Comparison of ENCODE assay signal across 19 cellular contexts in genomic region chr1:93960641-93961147, GRCh38. TPM values are rescaled to one million over a fixed set of nuclear protein-coding genes. Genes with fewer than 3 reads are reported as not detected.
DNase-seq lines count a peak whose midpoint lies in the region; ATAC-seq, FAIRE-seq and TF ChIP-seq lines count a peak whose summit lies in the region.
"Had no signal": no experiment of that assay in that cellular context is flagged by ENCODE, and none has a peak within 500 bp of the region (broad histone marks: within the 10 kb centered on the region; RNA-seq: fewer than 3 reads in every experiment).

No MANE protein-coding gene starts in this region.

- H3K4me3 ChIP-seq in A549 (no peak overlapping the region), IMR-90 (ENCODE audit: insufficient read depth, low read depth, low read length) (no peak overlapping the region), astrocyte (ENCODE audit: insufficient read depth, low read depth, low read length) (no peak overlapping the region), kidney (ENCODE audit: low read length in 2 of 2) (no peak overlapping the region)
- H3K4me3 ChIP-seq in CD4-positive, alpha-beta memory T cell (ENCODE audit: low read length in 2 of 2): no peak overlapping the region
- H3K4me3 ChIP-seq: left ventricle myocardium inferior, upper lobe of left lung had no signal

- BruUV-seq in IMR-90 (replicated peaks; lab: Mats Ljungman, UMichigan): no TSS peak

- no peak for DNase-seq in A549 (ENCODE audit: low read depth in 1 of 2, low spot score in 1 of 2)
- DNase-seq in IMR-90: peak; percentile 12
- DNase-seq in astrocyte (ENCODE audit: low read depth): peak; percentile 54
- DNase-seq in kidney: peak; percentile 24
- no peak for DNase-seq in NCI-H774 (lab: John Stamatoyannopoulos, UW)
- DNase-seq in frontal cortex (ENCODE audit: low spot score in 2 of 2): no peak
- no peak for DNase-seq in CD4-positive, alpha-beta memory T cell
- DNase-seq: activated CD4-positive, CD25-positive, alpha-beta regulatory T cell; activated gamma-delta T cell; HCEC 1CT; left ventricle myocardium inferior; NCI-H526 treated with DMSO at 0.1 percent for 48 hours; small intestine; upper lobe of left lung had no signal

- no peak overlapping the region for H4K5ac ChIP-seq in IMR-90 (ENCODE audit: low read depth, low read length)

- no peak overlapping the region; the same call in 1 of the 2 replicates for H3K14ac ChIP-seq in IMR-90 (replicated peaks; ENCODE audit: low read depth, low read length)

- intact Hi-C loops in IMR-90 (cut with micrococcal nuclease) (no loop called here), kidney (cut with DNase I) (no loop called here)
- intact Hi-C loops in CD4-positive, alpha-beta memory T cell (cut with micrococcal nuclease): no loop called here

- H3K4me1 ChIP-seq in A549 (peaks cover 45% of the 10 kb centered on the region), IMR-90 (ENCODE audit: control insufficient read depth, insufficient read depth, low read length) (peaks cover 7% of the 10 kb centered on the region), astrocyte (ENCODE audit: insufficient read depth, low read length) (peaks cover 16% of the 10 kb centered on the region), kidney (ENCODE audit: control insufficient read depth in 1 of 2, insufficient read depth in 1 of 2, low read depth in 1 of 2, low read length in 2 of 2) (peaks cover 0 to 8% of the 10 kb centered on the region in 2 donors)
- no peaks in the 10 kb centered on the region for H3K4me1 ChIP-seq in CD4-positive, alpha-beta memory T cell (ENCODE audit: insufficient read depth, low read length)
- H3K4me1 ChIP-seq: left ventricle myocardium inferior, parathyroid adenoma, upper lobe of left lung had no signal

- no peak overlapping the region for H4K8ac ChIP-seq in IMR-90 (ENCODE audit: low read depth in 2 of 2, low read length in 2 of 2)

- no peak overlapping the region for H2BK15ac ChIP-seq in IMR-90 (ENCODE audit: low read depth, low read length)

- TF ChIP-seq CTCF in A549 (IDR thresholded peaks at IDR 0.05): no peak
- TF ChIP-seq CTCF in IMR-90 (conservative IDR thresholded peaks at IDR 0.05; ENCODE audit: low read depth, low read length): no peak
- TF ChIP-seq CTCF in astrocyte (IDR thresholded peaks at IDR 0.05; ENCODE audit: insufficient read depth, low read depth, low read length): no peak
- TF ChIP-seq CTCF in kidney (IDR thresholded peaks at IDR 0.05; ENCODE audit: borderline replicate concordance, extremely low read depth, insufficient read depth): no peak

- H4K20me1 ChIP-seq in IMR-90 (ENCODE audit: insufficient read depth, low read length) (no peaks in the 10 kb centered on the region), astrocyte (ENCODE audit: insufficient read depth, low read length) (no peaks in the 10 kb centered on the region)

- no peak overlapping the region for H4K91ac ChIP-seq in IMR-90 (ENCODE audit: insufficient read depth, low read depth, low read length)

- TF ChIP-seq RAD21 in A549 (conservative IDR thresholded peaks at IDR 0.05 in 1 of 2, IDR thresholded peaks at IDR 0.05 in 1 of 2) (no peak), IMR-90 (IDR thresholded peaks at IDR 0.05; ENCODE audit: low read length) (no peak)

- in situ Hi-C loops in IMR-90 (cut with MboI; ENCODE audit: low sequenced_read_pairs): no loop called here

- H3K79me1 ChIP-seq in IMR-90 (ENCODE audit: low read depth in 1 of 2, low read length in 2 of 2): no peaks in the 10 kb centered on the region

- H3K27me3 ChIP-seq in IMR-90 (ENCODE audit: control insufficient read depth, insufficient read depth, low read length) (peaks cover 12% of the 10 kb centered on the region), astrocyte (ENCODE audit: insufficient read depth, low read length) (no peaks in the 10 kb centered on the region)
- H3K27me3 ChIP-seq in CD4-positive, alpha-beta memory T cell (ENCODE audit: insufficient read depth, low read length): no peaks in the 10 kb centered on the region
- H3K27me3 ChIP-seq: upper lobe of left lung had no signal

- no peak overlapping the region for H3K23ac ChIP-seq in IMR-90 (ENCODE audit: low read depth, low read length)

- CTCF ChIA-PET in A549 (lab: Yijun Ruan, JAX) (interaction anchor here (0.8 kb wide), 1 partner anchor 66 kb away, joined by 3 read pairs; no protein-coding TSS in a partner anchor), IMR-90 (lab: Yijun Ruan, JAX) (interaction anchor here (1.1 kb wide), 1 partner anchor 53 kb away, joined by 3 read pairs; no protein-coding TSS in a partner anchor)
- CTCF ChIA-PET in CD4-positive, alpha-beta memory T cell (lab: Charles Lee; ENCODE audit: partially characterized antibody): no interaction called here

- peaks cover 22% of the 10 kb centered on the region for H3K4me1 Mint-ChIP-seq in astrocyte (ENCODE audit: low read depth, unreplicated experiment)
- H3K4me1 Mint-ChIP-seq in CD4-positive, alpha-beta memory T cell: no peaks in the 10 kb centered on the region
- H3K4me1 Mint-ChIP-seq: stimulated activated effector memory CD8-positive, alpha-beta T cell treated with anti-CD3 and anti-CD28 coated beads, Interleukin-12 subunit alpha, Interleukin-12 subunit beta, amount 100 ng/mL, for 72 hours had no signal

- H3K27ac Mint-ChIP-seq in astrocyte (ENCODE audit: unreplicated experiment): no peak overlapping the region
- H3K27ac Mint-ChIP-seq in CD4-positive, alpha-beta memory T cell: no peak overlapping the region
- H3K27ac Mint-ChIP-seq: IgD-negative memory B cell; stimulated activated effector memory CD8-positive, alpha-beta T cell treated with anti-CD3 and anti-CD28 coated beads, Interleukin-12 subunit alpha, Interleukin-12 subunit beta, amount 100 ng/mL, for 72 hours had no signal

- H2AK5ac ChIP-seq in IMR-90 (ENCODE audit: low read depth, low read length): no peak overlapping the region

- H3K27ac ChIP-seq in A549 (peak overlapping the region; percentile 11 to 56; a peak in 3 of 6 replicates), IMR-90 (ENCODE audit: insufficient read depth, low read length) (no peak overlapping the region), astrocyte (ENCODE audit: low read depth, low read length) (no peak overlapping the region), kidney (ENCODE audit: low read depth in 2 of 2, low read length in 2 of 2) (no peak overlapping the region)
- H3K27ac ChIP-seq in CD4-positive, alpha-beta memory T cell (ENCODE audit: low read depth, low read length): no peak overlapping the region
- H3K27ac ChIP-seq: left ventricle myocardium inferior, parathyroid adenoma, upper lobe of left lung had no signal

- POLR2A ChIA-PET in A549 (lab: Yijun Ruan, JAX) (no interaction called here), IMR-90 (lab: Charles Lee; ENCODE audit: unreplicated experiment) (no interaction called here)
- POLR2A ChIA-PET in CD4-positive, alpha-beta memory T cell (lab: Charles Lee; ENCODE audit: partially characterized antibody): no interaction called here

- H3K9me3 ChIP-seq in A549: peaks cover 10% of the 10 kb centered on the region; the same call in 2 of the 3 replicates
- peaks cover 5% of the 10 kb centered on the region for H3K9me3 ChIP-seq in IMR-90 (ENCODE audit: control insufficient read depth, insufficient read depth, low read length)
- peaks cover 8% of the 10 kb centered on the region for H3K9me3 ChIP-seq in astrocyte (ENCODE audit: insufficient read depth, low read depth, low read length)
- peaks cover 0 to 4% of the 10 kb centered on the region in 2 donors for H3K9me3 ChIP-seq in kidney (ENCODE audit: control insufficient read depth in 1 of 2, low read length in 2 of 2)
- H3K9me3 ChIP-seq in CD4-positive, alpha-beta memory T cell (ENCODE audit: control insufficient read depth in 1 of 2, low read length in 2 of 2): peaks cover 0 to 7% of the 10 kb centered on the region in 2 donors

- FAIRE-seq in A549 (lab: Jason Lieb, UNC): no peak
- FAIRE-seq in astrocyte (lab: Jason Lieb, UNC): no peak
- FAIRE-seq in kidney (lab: Jason Lieb, UNC): no peak
- no peak for FAIRE-seq in frontal cortex (lab: Jason Lieb, UNC)
- FAIRE-seq: small intestine had no signal

- no peak overlapping the region; the same call in 1 of the 2 replicates for H2BK120ac ChIP-seq in IMR-90 (ENCODE audit: low read depth, low read length)

- no peaks in the 10 kb centered on the region for H3K36me3 ChIP-seq in IMR-90 (ENCODE audit: control insufficient read depth, insufficient read depth, low read length)
- H3K36me3 ChIP-seq in astrocyte (ENCODE audit: insufficient read depth, low read length): no peaks in the 10 kb centered on the region
- H3K36me3 ChIP-seq in kidney (ENCODE audit: control insufficient read depth in 1 of 2, insufficient read depth in 2 of 2, low read length in 2 of 2): no peaks in the 10 kb centered on the region
- no peaks in the 10 kb centered on the region for H3K36me3 ChIP-seq in CD4-positive, alpha-beta memory T cell (ENCODE audit: insufficient read depth, low read length)
- H3K36me3 ChIP-seq: left ventricle myocardium inferior, upper lobe of left lung had no signal

- no peak overlapping the region for H2AK9ac ChIP-seq in IMR-90 (replicated peaks; ENCODE audit: low read depth, low read length, poor library complexity)

- no peak overlapping the region for H3K4me2 ChIP-seq in A549
- H3K4me2 ChIP-seq in IMR-90 (ENCODE audit: low read depth, low read length): no peak overlapping the region
- H3K4me2 ChIP-seq in astrocyte (ENCODE audit: low read length): no peak overlapping the region

- no peak for TF ChIP-seq EP300 in A549 (IDR thresholded peaks at IDR 0.05)

- H3K79me2 ChIP-seq in astrocyte (ENCODE audit: insufficient read depth, low read length): no peaks in the 10 kb centered on the region
- H3K79me2 ChIP-seq: parathyroid adenoma had no signal

- H3K9me1 ChIP-seq in IMR-90 (ENCODE audit: insufficient read depth, low read length): no peaks in the 10 kb centered on the region

- H3K9me3 Mint-ChIP-seq in astrocyte (ENCODE audit: unreplicated experiment): peaks cover 13% of the 10 kb centered on the region
- peaks cover 4 to 32% (median 26%) of the 10 kb centered on the region in 8 donors for H3K9me3 Mint-ChIP-seq in CD4-positive, alpha-beta memory T cell

- H3K9ac ChIP-seq in IMR-90 (ENCODE audit: low read depth, low read length) (no peak overlapping the region), astrocyte (ENCODE audit: low read length) (no peak overlapping the region), kidney (ENCODE audit: low read length in 2 of 2) (no peak overlapping the region)
- H3K9ac ChIP-seq: parathyroid adenoma had no signal

- no peak overlapping the region for H2BK20ac ChIP-seq in IMR-90 (ENCODE audit: low read depth, low read length)

- no peak for ATAC-seq in A549
- peak; percentile 18; the same call in 1 of the 2 replicates for ATAC-seq in IMR-90 (ENCODE audit: low read depth)
- ATAC-seq in HG02981 (IDR thresholded peaks at IDR 0.05; ENCODE audit: unreplicated experiment): no peak
- ATAC-seq: Panc1; stimulated activated effector memory CD8-positive, alpha-beta T cell treated with anti-CD3 and anti-CD28 coated beads, Interleukin-12 subunit alpha, Interleukin-12 subunit beta, amount 100 ng/mL, for 72 hours had no signal

- H3K36me3 Mint-ChIP-seq in astrocyte (ENCODE audit: low read depth, unreplicated experiment): peaks cover 1% of the 10 kb centered on the region
- H3K36me3 Mint-ChIP-seq in CD4-positive, alpha-beta memory T cell: peaks cover 4 to 17% of the 10 kb centered on the region in 2 donors
- H3K36me3 Mint-ChIP-seq: stimulated activated effector memory CD8-positive, alpha-beta T cell treated with anti-CD3 and anti-CD28 coated beads, Interleukin-12 subunit alpha, Interleukin-12 subunit beta, amount 100 ng/mL, for 72 hours had no signal

- no peak overlapping the region for H3K56ac ChIP-seq in IMR-90 (ENCODE audit: extremely low read depth, insufficient read depth, low read length)

- WGBS in A549 (ENCODE audit: missing lambda C conversion rate): 39% methylated on average over 3 of the region's 3 CpGs
- WGBS in IMR-90 (ENCODE audit: extremely low coverage in 2 of 2, insufficient read length in 1 of 2), 2 experiments: 43% methylated on average over 1 of the region's 3 CpGs; no CpG with 5 or more reads in 1 of the 2 experiments

- H2AFZ ChIP-seq in IMR-90 (replicated peaks; ENCODE audit: low read length, poor library complexity) (no peak overlapping the region), astrocyte (ENCODE audit: low read depth, low read length) (no peak overlapping the region)
- H2AFZ ChIP-seq: parathyroid adenoma had no signal

- no peak overlapping the region for H2BK5ac ChIP-seq in IMR-90 (ENCODE audit: low read depth, low read length, poor library complexity, severe bottlenecking)

- peaks cover 3% of the 10 kb centered on the region for H3K27me3 Mint-ChIP-seq in astrocyte (ENCODE audit: low read depth, unreplicated experiment)
- H3K27me3 Mint-ChIP-seq in CD4-positive, alpha-beta memory T cell: peaks cover 0 to 4% of the 10 kb centered on the region in 2 donors

- dilution Hi-C loops in IMR-90 (cut with HindIII; ENCODE audit: low sequenced_read_pairs, unreplicated experiment): no loop called here

- no peak for TF ChIP-seq POLR2A in A549 (IDR thresholded peaks at IDR 0.05; ENCODE audit: low read length)
- TF ChIP-seq POLR2A in IMR-90 (IDR thresholded peaks at IDR 0.05; ENCODE audit: low read depth, low read length): no peak

- no peak overlapping the region for H3K18ac ChIP-seq in IMR-90 (ENCODE audit: low read depth, low read length)

- H3K4me3 Mint-ChIP-seq in astrocyte (ENCODE audit: unreplicated experiment): no peak overlapping the region
- H3K4me3 Mint-ChIP-seq in CD4-positive, alpha-beta memory T cell: no peak overlapping the region
- H3K4me3 Mint-ChIP-seq: IgD-negative memory B cell; stimulated activated effector memory CD8-positive, alpha-beta T cell treated with anti-CD3 and anti-CD28 coated beads, Interleukin-12 subunit alpha, Interleukin-12 subunit beta, amount 100 ng/mL, for 72 hours had no signal

- no peak overlapping the region for H3K4ac ChIP-seq in IMR-90 (ENCODE audit: low read depth, low read length)

RNA-seq across cellular contexts. Expression of gene GCLM, which starts 51.5 kb away (rescaled TPM):
- polyA plus RNA-seq in A549 (2011; rRNA removed) (160 and 163 TPM in 2 replicates), A549 (2017; fragmentation: RNase III; extraction: RNeasy Plus Mini Kit Qiagen cat#74134 plus additional on column Dnase treatment) (90.2 to 100 TPM (median 92.3 TPM) in 3 replicates), IMR-90 (2012; rRNA removed) (10.8 and 15.5 TPM in 2 replicates), kidney (ENCODE audit: insufficient read depth, low read depth, low replicate concordance) (14.7 TPM)
- polyA plus RNA-seq in A549 (2012; cell fraction: cytosol; rRNA removed): 41.0 and 50.0 TPM in 2 replicates
- 15.8 and 16.0 TPM in 2 replicates for polyA plus RNA-seq in A549 (2012; cell fraction: nucleus; rRNA removed)
- 63.5 and 66.8 TPM in 2 replicates for polyA minus RNA-seq in A549 (2011; rRNA and poly(A)+ RNA removed)
- total RNA-seq in IMR-90 (2012; rRNA removed) (18.3 and 20.1 TPM in 2 replicates), astrocyte (27.5 TPM in 2 replicates), kidney (14.7 TPM), frontal cortex (9.0 TPM)
- 2.3 and 2.5 TPM in 2 replicates for polyA plus RNA-seq in IMR-90 (2012; cell fraction: cytosol; rRNA removed)
- 1.9 and 12.3 TPM in 2 replicates for polyA plus RNA-seq in IMR-90 (2012; cell fraction: nucleus; rRNA removed; ENCODE audit: low replicate concordance)
- total RNA-seq in CD4-positive, alpha-beta memory T cell: 10 to 100 TPM; 22.0 to 26.8 TPM
- polyA plus RNA-seq in CD4-positive, alpha-beta memory T cell: 10 to 100 TPM; 11.4 to 32.8 TPM

Comparison
In these comparisons a context has a peak if more than half of its experiments do, and no peak if none do; other contexts are left out.
1. DNase-seq: peak in IMR-90 (single experiment), astrocyte (single experiment) and kidney (single experiment); none in A549 (0 of 2), NCI-H774 (single experiment), frontal cortex (0 of 2) and CD4-positive, alpha-beta memory T cell (0 of 5).
2. H3K27ac ChIP-seq: peak in A549 (2 of 2); none in IMR-90 (single experiment), astrocyte (single experiment), kidney (0 of 2) and CD4-positive, alpha-beta memory T cell (single experiment).